In the genomic region with DNA sequence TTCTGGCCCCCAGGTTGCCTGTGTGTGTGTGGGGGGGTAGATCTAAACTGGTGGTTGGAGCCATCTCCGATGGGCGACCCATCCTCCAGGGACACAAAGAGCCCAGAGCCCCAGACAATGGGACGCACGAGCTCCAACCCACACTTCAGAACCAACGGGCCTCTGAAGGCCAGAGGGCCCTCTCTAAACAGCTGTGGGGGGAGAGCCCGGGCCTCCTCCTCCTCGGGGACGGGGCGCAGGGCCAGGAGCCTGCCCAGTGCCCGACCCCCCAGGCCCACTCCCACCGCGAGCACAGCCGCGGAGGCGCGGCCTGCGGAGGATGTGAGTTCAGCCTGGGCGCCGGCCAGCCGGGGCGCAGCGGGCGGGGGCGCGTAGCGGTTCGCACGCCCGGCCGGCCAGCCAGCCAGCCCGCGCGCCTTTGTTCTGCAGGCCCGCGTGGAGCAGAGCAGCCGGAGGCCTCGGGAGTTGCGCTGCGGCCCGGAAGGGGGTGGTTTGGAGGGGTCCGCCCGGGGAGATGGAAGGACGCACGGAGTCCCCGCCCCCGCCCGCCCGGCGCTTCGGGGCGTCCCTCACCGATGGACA, we compare ENCODE assay signal across 8 cellular contexts. TPM values are rescaled to one million over a fixed set of nuclear protein-coding genes. Genes with fewer than 3 reads are reported as not detected.
DNase-seq lines count a peak whose midpoint lies in the region; ATAC-seq and TF ChIP-seq lines count a peak whose summit lies in the region.

No MANE protein-coding gene starts in this region.

- H3K9me2 ChIP-seq in OCI-LY1 (ENCODE audit: low read depth, low read length) (no peaks in the 10 kb centered on the region), neural cell (ENCODE audit: insufficient read depth, low read length) (no peaks in the 10 kb centered on the region)

- H3K4me3 ChIP-seq in GM12865 (ENCODE audit: low read depth, low read length) = peak overlapping the region; percentile 88
- H3K4me3 ChIP-seq in OCI-LY1 (ENCODE audit: low read depth, low read length, poor library complexity, severe bottlenecking) = peak overlapping the region; percentile 92
- H3K4me3 ChIP-seq in endodermal cell (ENCODE audit: low read length) = peak overlapping the region; percentile 92
- peak overlapping the region; percentile 84 for H3K4me3 ChIP-seq in neural cell (ENCODE audit: low read length)

- H3K9me3 Mint-ChIP-seq in endodermal cell = peaks cover 50% of the 10 kb centered on the region

- DNase-seq in GM12865 (ENCODE audit: low read depth) = peak; percentile 22
- DNase-seq in endodermal cell = no peak
- DNase-seq in KBM-7 = no peak
- DNase-seq in NCI-H1694 treated with DMSO at 0.1 percent for 48 hours (lab: John Stamatoyannopoulos, UW) = no peak

- TF ChIP-seq EP300 in neural cell (conservative IDR thresholded peaks at IDR 0.05; ENCODE audit: poor library complexity, severe bottlenecking) = no peak

- no peaks in the 10 kb centered on the region for H3K36me3 ChIP-seq in OCI-LY1 (ENCODE audit: insufficient read depth, low read length)
- H3K36me3 ChIP-seq in endodermal cell (ENCODE audit: control insufficient read depth, insufficient read depth, low read length) = peaks cover 39% of the 10 kb centered on the region
- no peaks in the 10 kb centered on the region for H3K36me3 ChIP-seq in neural cell (ENCODE audit: insufficient read depth, low read length)

- H3K9me3 ChIP-seq in OCI-LY1 (ENCODE audit: low read length) (no peaks in the 10 kb centered on the region), endodermal cell (ENCODE audit: control insufficient read depth, low read length) (no peaks in the 10 kb centered on the region), neural cell (ENCODE audit: low read length) (no peaks in the 10 kb centered on the region)

- peak overlapping the region; percentile 97 for H3K27ac Mint-ChIP-seq in endodermal cell

- H3F3A ChIP-seq in OCI-LY1 (ENCODE audit: insufficient read depth, low read length) = no peaks in the 10 kb centered on the region
- H3F3A ChIP-seq in neural cell (ENCODE audit: insufficient read depth, low read length, poor library complexity, severe bottlenecking) = no peaks in the 10 kb centered on the region

- no peaks in the 10 kb centered on the region for H3K27me3 ChIP-seq in OCI-LY1 (ENCODE audit: insufficient read depth, low read length)
- H3K27me3 ChIP-seq in endodermal cell (ENCODE audit: control insufficient read depth, insufficient read depth, low read length, poor library complexity, severe bottlenecking) = no peaks in the 10 kb centered on the region
- H3K27me3 ChIP-seq in neural cell (ENCODE audit: insufficient read depth, low read depth, low read length) = no peaks in the 10 kb centered on the region

- 0% methylated on average over 50 of the region's 52 CpGs; no CpG with 5 or more reads in 1 of the 2 experiments for WGBS in endodermal cell (ENCODE audit: insufficient coverage in 1 of 2, insufficient read length in 1 of 2), 2 experiments

- peak overlapping the region; percentile 71 for H3K27ac ChIP-seq in OCI-LY1 (ENCODE audit: low read depth, low read length, poor library complexity, severe bottlenecking)
- H3K27ac ChIP-seq in endodermal cell (ENCODE audit: low read depth, low read length) = peak overlapping the region; percentile 83
- H3K27ac ChIP-seq in neural cell (ENCODE audit: low read length) = peak overlapping the region; percentile 85

- H3K4me1 ChIP-seq in OCI-LY1 (ENCODE audit: insufficient read depth, low read length, severe bottlenecking) (peaks cover 53% of the 10 kb centered on the region), endodermal cell (ENCODE audit: control insufficient read depth, insufficient read depth, low read length) (no peaks in the 10 kb centered on the region)

- in situ Hi-C loops in KBM-7 (cut with MboI; ENCODE audit: low pct_unique_long_range_greater_than_20kb, low sequenced_read_pairs) = no loop called here

- H3K79me2 ChIP-seq in OCI-LY1 (ENCODE audit: insufficient read depth, low read length) (no peaks in the 10 kb centered on the region), neural cell (replicated peaks; ENCODE audit: insufficient read depth, low read length) (peaks cover 26% of the 10 kb centered on the region)

- TF ChIP-seq RAD21 in neural cell (conservative IDR thresholded peaks at IDR 0.05) = no peak

- TF ChIP-seq CTCF in GM12865 (IDR thresholded peaks at IDR 0.05; ENCODE audit: insufficient read depth, low read depth, low read length, missing control alignments) (no peak), OCI-LY1 (IDR thresholded peaks at IDR 0.05; ENCODE audit: low read length) (no peak), endodermal cell (conservative IDR thresholded peaks at IDR 0.05) (no peak), neural cell (IDR thresholded peaks at IDR 0.05; ENCODE audit: poor library complexity, severe bottlenecking) (no peak)

- H3K4me3 Mint-ChIP-seq in endodermal cell = peak overlapping the region; percentile 92

- H3K9ac ChIP-seq in OCI-LY1 (ENCODE audit: low read length) = peak overlapping the region; percentile 81
- H3K9ac ChIP-seq in endodermal cell (ENCODE audit: extremely low read depth, low read length, poor library complexity, severe bottlenecking) = peak overlapping the region; percentile 96
- peak overlapping the region; percentile 89 for H3K9ac ChIP-seq in neural cell (ENCODE audit: low read length)

- H2AFZ ChIP-seq in OCI-LY1 (ENCODE audit: low read length) = no peak overlapping the region
- H2AFZ ChIP-seq in neural cell (ENCODE audit: low read depth, low read length) = no peak overlapping the region

- ATAC-seq in GM21423 (IDR thresholded peaks at IDR 0.05; ENCODE audit: unreplicated experiment) (no peak), GM18870 (IDR thresholded peaks at IDR 0.05; ENCODE audit: unreplicated experiment) (no peak)

- H4K20me1 ChIP-seq in OCI-LY1 (ENCODE audit: insufficient read depth, low read length) (no peaks in the 10 kb centered on the region), neural cell (ENCODE audit: insufficient read depth) (no peaks in the 10 kb centered on the region)

- H3K4me1 Mint-ChIP-seq in endodermal cell = no peaks in the 10 kb centered on the region

- H3K4me2 ChIP-seq in OCI-LY1 (ENCODE audit: low read length) (peak overlapping the region; percentile 95), neural cell (ENCODE audit: low read length) (peak overlapping the region; percentile 70)

- H3K36me3 Mint-ChIP-seq in endodermal cell (ENCODE audit: low read depth) = peaks cover 16% of the 10 kb centered on the region

- H3K27me3 Mint-ChIP-seq in endodermal cell (ENCODE audit: insufficient read depth) = peaks cover 9% of the 10 kb centered on the region

TF ChIP-seq in neural cell, 6 proteins besides CTCF, POLR2A, EP300 and RAD21:
- TF ChIP-seq MXI1 (conservative IDR thresholded peaks at IDR 0.05; ENCODE audit: poor library complexity, severe bottlenecking) (no peak), SMC3 (conservative IDR thresholded peaks at IDR 0.05; ENCODE audit: poor library complexity) (no peak), POLR2AphosphoS5 (IDR thresholded peaks at IDR 0.05) (no peak), TAF1 (IDR thresholded peaks at IDR 0.05; ENCODE audit: low read depth) (no peak)

RNA-seq across cellular contexts. Expression of gene FLNA, which starts 4.0 kb away (rescaled TPM):
- 1,000 to 10,000 TPM; 1,074 to 1,251 TPM for total RNA-seq in endodermal cell
- polyA plus RNA-seq in endodermal cell (2013, experiment 1 of 2) = 609 TPM
- polyA plus RNA-seq in endodermal cell (2013, experiment 2 of 2) = 609 TPM
- polyA plus RNA-seq in neural cell = 84.9 and 118 TPM in 2 replicates
- 69.6 and 76.4 TPM in 2 replicates for polyA minus RNA-seq in neural cell

RNA-seq across cellular contexts. Expression of gene EMD, which starts 8.7 kb away (rescaled TPM):
- 10 to 100 TPM; 60.3 to 76.4 TPM for total RNA-seq in endodermal cell
- 91.0 TPM for polyA plus RNA-seq in endodermal cell (2013, experiment 1 of 2)
- polyA plus RNA-seq in endodermal cell (2013, experiment 2 of 2) = 77.9 TPM
- 67.9 and 86.3 TPM in 2 replicates for polyA plus RNA-seq in neural cell
- polyA minus RNA-seq in neural cell = 28.0 and 34.3 TPM in 2 replicates

RNA-seq across cellular contexts. Expression of gene RPL10, which starts 27.8 kb away (rescaled TPM):
- total RNA-seq in endodermal cell = 1,000 to 10,000 TPM; 2,142 to 2,551 TPM
- 2,954 TPM for polyA plus RNA-seq in endodermal cell (2013, experiment 1 of 2)
- polyA plus RNA-seq in endodermal cell (2013, experiment 2 of 2) = 2,652 TPM
- polyA plus RNA-seq in neural cell = 3,689 and 3,975 TPM in 2 replicates
- polyA minus RNA-seq in neural cell = 1,156 and 1,432 TPM in 2 replicates

RNA-seq across cellular contexts. Expression of gene DNASE1L1, which starts 38.7 kb away (rescaled TPM):
- 10 to 100 TPM; 13.8 to 17.0 TPM for total RNA-seq in endodermal cell
- 13.1 TPM for polyA plus RNA-seq in endodermal cell (2013, experiment 1 of 2)
- polyA plus RNA-seq in endodermal cell (2013, experiment 2 of 2) = 10.9 TPM
- polyA plus RNA-seq in neural cell = 8.3 and 9.2 TPM in 2 replicates
- 6.8 and 7.5 TPM in 2 replicates for polyA minus RNA-seq in neural cell

RNA-seq across cellular contexts. Expression of gene TAFAZZIN, which starts 40.9 kb away (rescaled TPM):
- 10 to 100 TPM; 32.9 to 62.9 TPM for total RNA-seq in endodermal cell
- polyA plus RNA-seq in endodermal cell (2013, experiment 1 of 2) = 40.6 TPM
- polyA plus RNA-seq in endodermal cell (2013, experiment 2 of 2) = 39.8 TPM
- 51.2 and 60.5 TPM in 2 replicates for polyA plus RNA-seq in neural cell
- 17.5 and 18.6 TPM in 2 replicates for polyA minus RNA-seq in neural cell
